Comparison of ENCODE assay signal across 9 cellular contexts in genomic region chr7:83410989-83411591, GRCh38.
A peak's percentile ranks its signal among the peaks of the same experiment; 100 is the strongest.
DNase-seq lines count a peak whose midpoint lies in the region; ATAC-seq and TF ChIP-seq lines count a peak whose summit lies in the region.
"Had no signal": no experiment of that assay in that cellular context is flagged by ENCODE, and none has a peak within 500 bp of the region (broad histone marks: within the 10 kb centered on the region; RNA-seq: fewer than 3 reads in every experiment).

No MANE protein-coding gene starts in this region.

- H3K4me1 ChIP-seq in DOHH2 (ENCODE audit: control insufficient read depth, low read length) (no peaks in the 10 kb centered on the region), HAP-1 (peaks cover 8% of the 10 kb centered on the region), right lobe of liver (no peaks in the 10 kb centered on the region)

- no peaks in the 10 kb centered on the region for H3F3A ChIP-seq in DOHH2 (ENCODE audit: control insufficient read depth, insufficient read depth)

- no peaks in the 10 kb centered on the region for H3K36me3 ChIP-seq in DOHH2 (ENCODE audit: control insufficient read depth, low read length)
- no peaks in the 10 kb centered on the region for H3K36me3 ChIP-seq in HAP-1 (replicated peaks)
- no peaks in the 10 kb centered on the region for H3K36me3 ChIP-seq in right lobe of liver

- peaks cover 14% of the 10 kb centered on the region for H3K4me1 Mint-ChIP-seq in brain
- no peaks in the 10 kb centered on the region for H3K4me1 Mint-ChIP-seq in activated naive CD8-positive, alpha-beta T cell treated with anti-CD3 and anti-CD28 coated beads, Interleukin-2, amount 50 U/mL, for 24 hours
- no peaks in the 10 kb centered on the region for H3K4me1 Mint-ChIP-seq in activated T-cell treated with anti-CD3 and anti-CD28 coated beads, Interleukin-2, amount 50 U/mL, for 4 hours (ENCODE audit: low read depth)

- TF ChIP-seq CTCF in DOHH2 (IDR thresholded peaks at IDR 0.05; ENCODE audit: low read depth, low read length, poor library complexity, severe bottlenecking) = peak; percentile 75
- peak; percentile 93 for TF ChIP-seq CTCF in brain (conservative IDR thresholded peaks at IDR 0.05)
- TF ChIP-seq CTCF in right lobe of liver (IDR thresholded peaks at IDR 0.05) = peak; percentile 57 to 75 (median 66)

- no peaks in the 10 kb centered on the region for H3K27me3 ChIP-seq in DOHH2 (ENCODE audit: control insufficient read depth, low read length)
- H3K27me3 ChIP-seq in HAP-1 (ENCODE audit: low read depth) = no peaks in the 10 kb centered on the region
- no peaks in the 10 kb centered on the region for H3K27me3 ChIP-seq in right lobe of liver

- H3K4me3 ChIP-seq in DOHH2 (ENCODE audit: low read length) (no peak overlapping the region), HAP-1 (no peak overlapping the region), right lobe of liver (no peak overlapping the region)

- ATAC-seq in right lobe of liver (peak; percentile 46 to 68 (median 52)), HG03039 (IDR thresholded peaks at IDR 0.05; ENCODE audit: unreplicated experiment) (no peak)
- no peak for ATAC-seq in activated naive CD8-positive, alpha-beta T cell treated with anti-CD3 and anti-CD28 coated beads, Interleukin-2, amount 50 U/mL, for 24 hours
- ATAC-seq in activated T-cell treated with anti-CD3 and anti-CD28 coated beads, Interleukin-2, amount 50 U/mL, for 4 hours = no peak

- no peaks in the 10 kb centered on the region for H4K20me1 ChIP-seq in DOHH2 (ENCODE audit: control insufficient read depth, insufficient read depth, low read depth, low read length)

- no peaks in the 10 kb centered on the region for H3K79me2 ChIP-seq in DOHH2 (ENCODE audit: control insufficient read depth, low read length)

- intact Hi-C loops in right lobe of liver (cut with DNase I) = loop anchor here in 1 of 2 donors (10.0 kb wide), 1 partner anchor 244 kb away; no protein-coding TSS in a partner anchor

- 18% methylated on average over 3 of the region's 3 CpGs for WGBS in right lobe of liver (ENCODE audit: insufficient coverage, low coverage, low lambda C conversion rate, missing lambda C conversion rate)

- H3K9me3 Mint-ChIP-seq in brain = no peaks in the 10 kb centered on the region
- H3K9me3 Mint-ChIP-seq in activated naive CD8-positive, alpha-beta T cell treated with anti-CD3 and anti-CD28 coated beads, Interleukin-2, amount 50 U/mL, for 24 hours = no peaks in the 10 kb centered on the region
- H3K9me3 Mint-ChIP-seq in activated T-cell treated with anti-CD3 and anti-CD28 coated beads, Interleukin-2, amount 50 U/mL, for 4 hours = no peaks in the 10 kb centered on the region
- H3K9me3 Mint-ChIP-seq: T-helper 1 cell treated with Interleukin-12 subunit alpha and Interleukin-12 subunit beta and Interleukin-4 antibody, amounts not matched to agents 30 μg/mL and 1 μg/mL, for 36 hours had no signal

- DNase-seq in HAP-1 (ENCODE audit: low spot score in 2 of 2) = peak; percentile 56 to 69
- peak; percentile 3 for DNase-seq in NCI-H226
- no peak for DNase-seq in right lobe of liver
- DNase-seq in activated naive CD8-positive, alpha-beta T cell treated with anti-CD3 and anti-CD28 coated beads, Interleukin-2, amount 50 U/mL, for 24 hours = no peak
- no peak for DNase-seq in activated T-cell treated with anti-CD3 and anti-CD28 coated beads, Interleukin-2, amount 50 U/mL, for 4 hours

- H3K36me3 Mint-ChIP-seq in brain = no peaks in the 10 kb centered on the region
- no peaks in the 10 kb centered on the region for H3K36me3 Mint-ChIP-seq in activated naive CD8-positive, alpha-beta T cell treated with anti-CD3 and anti-CD28 coated beads, Interleukin-2, amount 50 U/mL, for 24 hours (ENCODE audit: low read depth)
- no peaks in the 10 kb centered on the region for H3K36me3 Mint-ChIP-seq in activated T-cell treated with anti-CD3 and anti-CD28 coated beads, Interleukin-2, amount 50 U/mL, for 4 hours (ENCODE audit: insufficient read depth)

- H3K27ac ChIP-seq in DOHH2 (ENCODE audit: low read depth, low read length) (no peak overlapping the region), right lobe of liver (no peak overlapping the region)

- H3K9me3 ChIP-seq in DOHH2 (ENCODE audit: control insufficient read depth, insufficient read depth, low read length) (no peaks in the 10 kb centered on the region), HAP-1 (no peaks in the 10 kb centered on the region), right lobe of liver (no peaks in the 10 kb centered on the region)

- H3K9me2 ChIP-seq in DOHH2 (replicated peaks; ENCODE audit: control insufficient read depth, low read length) = no peaks in the 10 kb centered on the region

- in situ Hi-C loops in HAP-1 (cut with MboI; ENCODE audit: low sequenced_read_pairs) = loop anchor here (25.0 kb wide), 1 partner anchor 251 kb away; no protein-coding TSS in a partner anchor

- no peak overlapping the region for H3K27ac Mint-ChIP-seq in brain
- H3K27ac Mint-ChIP-seq in activated naive CD8-positive, alpha-beta T cell treated with anti-CD3 and anti-CD28 coated beads, Interleukin-2, amount 50 U/mL, for 24 hours = no peak overlapping the region
- H3K27ac Mint-ChIP-seq: T-helper 1 cell treated with Interleukin-12 subunit alpha and Interleukin-12 subunit beta and Interleukin-4 antibody, amounts not matched to agents 30 μg/mL and 1 μg/mL, for 36 hours had no signal

- H3K27me3 Mint-ChIP-seq in brain = no peaks in the 10 kb centered on the region
- no peaks in the 10 kb centered on the region for H3K27me3 Mint-ChIP-seq in activated naive CD8-positive, alpha-beta T cell treated with anti-CD3 and anti-CD28 coated beads, Interleukin-2, amount 50 U/mL, for 24 hours
- no peaks in the 10 kb centered on the region for H3K27me3 Mint-ChIP-seq in activated T-cell treated with anti-CD3 and anti-CD28 coated beads, Interleukin-2, amount 50 U/mL, for 4 hours (ENCODE audit: low read depth)

- no peak overlapping the region for H3K4me2 ChIP-seq in DOHH2 (ENCODE audit: low read length)

- no peak for TF ChIP-seq POLR2A in right lobe of liver (IDR thresholded peaks at IDR 0.05)

- H3K4me3 Mint-ChIP-seq in brain = no peak overlapping the region
- no peak overlapping the region for H3K4me3 Mint-ChIP-seq in activated naive CD8-positive, alpha-beta T cell treated with anti-CD3 and anti-CD28 coated beads, Interleukin-2, amount 50 U/mL, for 24 hours
- no peak overlapping the region for H3K4me3 Mint-ChIP-seq in activated T-cell treated with anti-CD3 and anti-CD28 coated beads, Interleukin-2, amount 50 U/mL, for 4 hours
- H3K4me3 Mint-ChIP-seq: T-helper 1 cell treated with Interleukin-12 subunit alpha and Interleukin-12 subunit beta and Interleukin-4 antibody, amounts not matched to agents 30 μg/mL and 1 μg/mL, for 36 hours had no signal

Comparison
In these comparisons a context has a peak if more than half of its experiments do, and no peak if none do; other contexts are left out.
1. DNase-seq: peak in HAP-1 (2 of 2) and NCI-H226 (single experiment); none in right lobe of liver (0 of 3), activated naive CD8-positive, alpha-beta T cell treated with anti-CD3 and anti-CD28 coated beads, Interleukin-2, amount 50 U/mL, for 24 hours (single experiment) and activated T-cell treated with anti-CD3 and anti-CD28 coated beads, Interleukin-2, amount 50 U/mL, for 4 hours (single experiment).
2. ATAC-seq: peak in right lobe of liver (4 of 4); none in HG03039 (single experiment), activated naive CD8-positive, alpha-beta T cell treated with anti-CD3 and anti-CD28 coated beads, Interleukin-2, amount 50 U/mL, for 24 hours (single experiment) and activated T-cell treated with anti-CD3 and anti-CD28 coated beads, Interleukin-2, amount 50 U/mL, for 4 hours (0 of 2).
3. Peak in every context shown above with its lines, with median percentiles within 50 percentile points of each other: CTCF ChIP-seq.